Comparison of ENCODE assay signal across 4 cellular contexts in the genomic region with DNA sequence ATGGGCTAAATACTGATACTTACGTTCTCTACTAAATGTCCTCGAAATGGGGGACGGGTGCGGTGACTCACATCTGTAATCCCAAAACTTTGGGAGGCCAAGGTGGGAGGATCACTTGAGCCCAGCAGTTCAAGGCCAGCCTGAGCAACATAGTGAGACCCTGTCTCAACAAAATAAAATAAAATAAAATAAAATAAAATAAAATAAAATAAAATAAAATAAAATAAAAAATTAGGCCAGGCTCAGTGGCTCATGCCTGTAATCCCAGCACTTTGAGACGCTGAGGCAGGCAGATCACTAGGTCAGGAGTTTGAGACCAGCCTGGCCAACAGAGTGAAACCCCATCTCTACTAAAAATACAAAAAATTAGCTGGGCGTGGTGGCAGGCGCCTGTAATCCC. TPM values are rescaled to one million over a fixed set of nuclear protein-coding genes. Genes with fewer than 3 reads are reported as not detected.
"Had no signal": no experiment of that assay in that cellular context is flagged by ENCODE, and none has a peak within 500 bp of the region (broad histone marks: within the 10 kb centered on the region; RNA-seq: fewer than 3 reads in every experiment).

No MANE protein-coding gene starts in this region.

RNA-seq across cellular contexts. Expression of gene METTL24, which starts 7.6 kb away (rescaled TPM):
- total RNA-seq: K562, M059J, PC-3 had no signal
- polyA plus RNA-seq: K562, SK-N-SH had no signal
